8 cellular contexts compared by ENCODE assay signal in genomic region chr15:40440300-40441011, GRCh38. TPM values are rescaled to one million over a fixed set of nuclear protein-coding genes. Genes with fewer than 3 reads are reported as not detected.
A peak's percentile ranks its signal among the peaks of the same experiment; 100 is the strongest.
DNase-seq lines count a peak whose midpoint lies in the region; ATAC-seq and TF ChIP-seq lines count a peak whose summit lies in the region.

TSS of gene BAHD1 (plus strand) at chr15:40440953. CDS start at chr15:40458465, 17,512 bp downstream.

- H3K27ac Mint-ChIP-seq in activated naive CD8-positive, alpha-beta T cell treated with anti-CD3 and anti-CD28 coated beads, Interleukin-2, amount 10 ng/mL, durations not matched to agents 7 days and 5 days: peak within 1 kb of the TSS; percentile 80

- H3K4me3 Mint-ChIP-seq in activated naive CD8-positive, alpha-beta T cell treated with anti-CD3 and anti-CD28 coated beads, Interleukin-2, amount 10 ng/mL, durations not matched to agents 7 days and 5 days: peak within 1 kb of the TSS; percentile 92

- peaks cover 50% of the 10 kb centered on the region for H3K27me3 Mint-ChIP-seq in activated naive CD8-positive, alpha-beta T cell treated with anti-CD3 and anti-CD28 coated beads, Interleukin-2, amount 10 ng/mL, durations not matched to agents 7 days and 5 days

- peaks cover 18% of the 10 kb centered on the region; the same call in 1 of the 2 replicates for H4K20me1 ChIP-seq in SU-DHL-6 (ENCODE audit: low read depth, low read length)

- POLR2A ChIA-PET in activated naive CD8-positive, alpha-beta T cell treated with anti-CD3 and anti-CD28 coated beads, Interleukin-2, amount 10 ng/mL, durations not matched to agents 7 days and 5 days (lab: Charles Lee): interaction anchor here (1.1 to 4.9 kb wide), 5 partner anchors 12 to 134 kb away, joined by 3 to 72 read pairs (median 5); partner anchors contain the start of genes CHST14 and INAFM2

- no peaks in the 10 kb centered on the region for H3K9me3 Mint-ChIP-seq in activated naive CD8-positive, alpha-beta T cell treated with anti-CD3 and anti-CD28 coated beads, Interleukin-2, amount 10 ng/mL, durations not matched to agents 7 days and 5 days

- in situ Hi-C loops in transverse colon (cut with MboI; ENCODE audit: low pct_ligation_motif_present in 1 of 4, low pct_unique_long_range_greater_than_20kb in 1 of 4, low sequenced_read_pairs in 3 of 4): no loop called here

- H3K36me3 ChIP-seq in SU-DHL-6 (ENCODE audit: low read length) (no peaks in the 10 kb centered on the region), parathyroid adenoma (ENCODE audit: control insufficient read depth, insufficient read depth, low read length) (no peaks in the 10 kb centered on the region), transverse colon (no peaks in the 10 kb centered on the region)

- DNase-seq in GM12864 (ENCODE audit: low read depth) (peak; percentile 79), NCI-H128 (lab: John Stamatoyannopoulos, UW; ENCODE audit: unreplicated experiment) (peak; percentile 81), Right ventricle myocardium superior (peak; percentile 98), transverse colon (peak; percentile 98)
- peak; percentile 95 for DNase-seq in activated naive CD8-positive, alpha-beta T cell treated with anti-CD3 and anti-CD28 coated beads, Interleukin-2, amount 10 ng/mL, durations not matched to agents 7 days and 5 days

- H3K27ac ChIP-seq in SU-DHL-6 (ENCODE audit: low read depth, low read length) (no peak within 1 kb of the TSS), parathyroid adenoma (peak within 1 kb of the TSS; percentile 54), transverse colon (peak within 1 kb of the TSS; percentile 84 to 91 (median 90))

- H3K9ac ChIP-seq in SU-DHL-6 (ENCODE audit: low read length) (peak within 1 kb of the TSS; percentile 77), parathyroid adenoma (no peak within 1 kb of the TSS)

- no peaks in the 10 kb centered on the region for H3K9me2 ChIP-seq in SU-DHL-6 (replicated peaks; ENCODE audit: insufficient read depth, low read length)

- TF ChIP-seq POLR2A in transverse colon (IDR thresholded peaks at IDR 0.05): peak; percentile 44

- no peak for TF ChIP-seq EP300 in transverse colon (IDR thresholded peaks at IDR 0.05; ENCODE audit: low read depth)

- H3F3A ChIP-seq in SU-DHL-6 (ENCODE audit: insufficient read depth): no peaks in the 10 kb centered on the region

- TF ChIP-seq CTCF in GM12864 (IDR thresholded peaks at IDR 0.05; ENCODE audit: low read depth, low read length, missing control alignments): no peak
- TF ChIP-seq CTCF in SU-DHL-6 (IDR thresholded peaks at IDR 0.05; ENCODE audit: insufficient read depth, low read length, poor library complexity, severe bottlenecking): no peak
- TF ChIP-seq CTCF in parathyroid adenoma (IDR thresholded peaks at IDR 0.05): no peak
- TF ChIP-seq CTCF in transverse colon (IDR thresholded peaks at IDR 0.05): no peak

- H3K79me2 ChIP-seq in SU-DHL-6 (ENCODE audit: insufficient read depth, low read length): peaks cover 39% of the 10 kb centered on the region
- peaks cover 2% of the 10 kb centered on the region for H3K79me2 ChIP-seq in parathyroid adenoma

- intact Hi-C loops in Right ventricle myocardium superior (cut with DNase I): no loop called here
- intact Hi-C loops in transverse colon (cut with DNase I; ENCODE audit: low total_unique reads): no loop called here

- H3K4me2 ChIP-seq in SU-DHL-6 (ENCODE audit: low read depth, low read length, poor library complexity, severe bottlenecking): peak within 1 kb of the TSS; percentile 96
- H3K4me2 ChIP-seq in parathyroid adenoma (ENCODE audit: low read length): peak within 1 kb of the TSS; percentile 73

- H3K4me3 ChIP-seq in GM12864 (ENCODE audit: low read depth, low read length) (peak within 1 kb of the TSS; percentile 74), SU-DHL-6 (ENCODE audit: insufficient read depth, low read length, poor library complexity, severe bottlenecking) (peak within 1 kb of the TSS; percentile 82), parathyroid adenoma (ENCODE audit: low read depth, low read length) (peak within 1 kb of the TSS; percentile 71), transverse colon (peak within 1 kb of the TSS; percentile 95 to 98 (median 95))

- peak within 1 kb of the TSS; percentile 78 for H2AFZ ChIP-seq in SU-DHL-6 (ENCODE audit: low read depth, low read length, severe bottlenecking)
- H2AFZ ChIP-seq in parathyroid adenoma: peak within 1 kb of the TSS; percentile 86

- H3K4me1 Mint-ChIP-seq in activated naive CD8-positive, alpha-beta T cell treated with anti-CD3 and anti-CD28 coated beads, Interleukin-2, amount 10 ng/mL, durations not matched to agents 7 days and 5 days: peaks cover 33% of the 10 kb centered on the region

- peak; percentile 86 for ATAC-seq in HG02678 (IDR thresholded peaks at IDR 0.05; ENCODE audit: unreplicated experiment)
- ATAC-seq in activated naive CD8-positive, alpha-beta T cell treated with anti-CD3 and anti-CD28 coated beads, Interleukin-2, amount 10 ng/mL, durations not matched to agents 7 days and 5 days (ENCODE audit: low read depth): peak; percentile 90
- peak; percentile 91 for ATAC-seq in Right ventricle myocardium superior (ENCODE audit: poor library complexity)

- peaks cover 3% of the 10 kb centered on the region for H3K36me3 Mint-ChIP-seq in activated naive CD8-positive, alpha-beta T cell treated with anti-CD3 and anti-CD28 coated beads, Interleukin-2, amount 10 ng/mL, durations not matched to agents 7 days and 5 days

- H3K9me3 ChIP-seq in SU-DHL-6 (ENCODE audit: insufficient read depth, low read length): no peaks in the 10 kb centered on the region
- no peaks in the 10 kb centered on the region for H3K9me3 ChIP-seq in parathyroid adenoma (ENCODE audit: control insufficient read depth, low read length)
- no peaks in the 10 kb centered on the region for H3K9me3 ChIP-seq in transverse colon

- peaks cover 11% of the 10 kb centered on the region for H3K4me1 ChIP-seq in parathyroid adenoma
- peaks cover 28 to 66% (median 46%) of the 10 kb centered on the region in 4 donors for H3K4me1 ChIP-seq in transverse colon

- WGBS in transverse colon (ENCODE audit: low coverage in 1 of 2), 2 donors: 0 to 1% methylated on average over 5 to 39 of the region's 54 CpGs

- no peaks in the 10 kb centered on the region for H3K27me3 ChIP-seq in SU-DHL-6 (ENCODE audit: low read length)
- H3K27me3 ChIP-seq in parathyroid adenoma (ENCODE audit: control insufficient read depth, insufficient read depth, low read length): no peaks in the 10 kb centered on the region
- peaks cover 23% of the 10 kb centered on the region for H3K27me3 ChIP-seq in transverse colon

RNA-seq across cellular contexts. Expression of gene BAHD1, which starts in this region (rescaled TPM):
- 10 to 100 TPM; 29.6 to 30.0 TPM for total RNA-seq in activated naive CD8-positive, alpha-beta T cell treated with anti-CD3 and anti-CD28 coated beads, Interleukin-2, amount 10 ng/mL, durations not matched to agents 7 days and 5 days
- total RNA-seq in Right ventricle myocardium superior (16.2 TPM), transverse colon (10 to 100 TPM in 3 of 4 donors, 1 to 10 TPM in 1; 9.0 to 35.5 (median 26.4) TPM)
